Comparison of ENCODE assay signal across 17 cellular contexts in the genomic region with DNA sequence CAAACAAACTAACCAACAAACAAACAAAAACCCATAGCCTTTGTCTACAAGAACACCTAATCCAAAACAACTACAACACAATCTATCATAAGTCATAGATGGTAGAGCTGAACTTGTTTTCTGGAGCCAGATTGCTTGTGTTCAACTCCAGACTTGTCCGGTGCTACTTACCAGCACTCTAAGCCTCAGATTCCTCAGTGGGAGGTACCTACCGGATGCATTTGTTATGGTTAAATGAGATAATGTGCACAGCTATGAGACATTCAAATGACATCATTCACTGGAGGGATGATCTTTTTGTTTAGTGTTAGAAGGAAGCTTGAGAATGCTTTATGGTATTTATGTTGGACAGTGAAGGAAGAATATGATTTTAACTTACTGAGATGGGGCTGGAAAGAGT.
DNase-seq lines count a peak whose midpoint lies in the region; ATAC-seq, FAIRE-seq and TF ChIP-seq lines count a peak whose summit lies in the region.
"Had no signal": no experiment of that assay in that cellular context is flagged by ENCODE, and none has a peak within 500 bp of the region (broad histone marks: within the 10 kb centered on the region; RNA-seq: fewer than 3 reads in every experiment).

No MANE protein-coding gene starts in this region.

- ATAC-seq in HepG2 (no peak), right lobe of liver (no peak)
- ATAC-seq in activated T-helper 17 cell treated with anti-CD3 and anti-CD28 coated beads, Interleukin-2, amount 50 U/mL, for 72 hours (replicated peaks): no peak
- ATAC-seq: GM12878, HCT116 had no signal

- no peak overlapping the region for H2AK5ac ChIP-seq in mesenchymal stem cell (ENCODE audit: low read length, severe bottlenecking)

- H3K4me2 ChIP-seq in HepG2 (ENCODE audit: low read depth, low read length) (no peak overlapping the region), mesenchymal stem cell (ENCODE audit: low read length, poor library complexity, severe bottlenecking) (no peak overlapping the region)
- H3K4me2 ChIP-seq: BLaER1 treated with 17β-estradiol and CSF1 and Interleukin-3, amounts not matched to agents 10 nM and 100 nM had no signal

- H3K9ac ChIP-seq in HepG2 (ENCODE audit: insufficient read depth, low read depth, low read length) (no peak overlapping the region), mesenchymal stem cell (ENCODE audit: low read length) (no peak overlapping the region)
- H3K9ac ChIP-seq: BLaER1 treated with 17β-estradiol and CSF1 and Interleukin-3, amounts not matched to agents 10 nM and 100 nM had no signal

- H2BK5ac ChIP-seq in mesenchymal stem cell (ENCODE audit: low read depth, low read length, poor library complexity, severe bottlenecking): no peak overlapping the region

- no peaks in the 10 kb centered on the region for H3K4me1 ChIP-seq in HepG2 (ENCODE audit: insufficient read depth, low read length)
- no peaks in the 10 kb centered on the region for H3K4me1 ChIP-seq in right lobe of liver
- H3K4me1 ChIP-seq in mesenchymal stem cell (ENCODE audit: control insufficient read depth, insufficient read depth, low read depth, low read length): no peaks in the 10 kb centered on the region
- H3K4me1 ChIP-seq: BLaER1 treated with 17β-estradiol and CSF1 and Interleukin-3, amounts not matched to agents 10 nM and 100 nM had no signal

- no peak for TF ChIP-seq RAD21 in HepG2 (CRISPR knock-in tag; IDR thresholded peaks at IDR 0.05)

- WGBS in HepG2 (ENCODE audit: low lambda C conversion rate): 34% methylated on average over 2 of the region's 2 CpGs
- 41% methylated on average over 2 of the region's 2 CpGs for WGBS in right lobe of liver (ENCODE audit: insufficient coverage, low coverage, low lambda C conversion rate, missing lambda C conversion rate)
- WGBS in mesenchymal stem cell: 50% methylated on average over 2 of the region's 2 CpGs

- no peak overlapping the region for H3K14ac ChIP-seq in mesenchymal stem cell (ENCODE audit: low read length in 2 of 2)

- H2AFZ ChIP-seq in HepG2 (ENCODE audit: low read length) (no peak overlapping the region), mesenchymal stem cell (ENCODE audit: low read depth, low read length) (no peak overlapping the region)

- H3K9me3 Mint-ChIP-seq in activated T-helper 17 cell treated with anti-CD3 and anti-CD28 coated beads, Interleukin-2, amount 50 U/mL, for 72 hours: peaks cover 8% of the 10 kb centered on the region

- CTCF ChIA-PET in HepG2 (lab: Yijun Ruan, JAX; ENCODE audit: low intra/inter-chr PET ratio, low total read pairs): no interaction called here

- TF ChIP-seq POLR2A in HepG2 (IDR thresholded peaks at IDR 0.05; ENCODE audit: insufficient read depth in 1 of 2, low read depth in 2 of 2, low read length in 2 of 2): no peak
- no peak for TF ChIP-seq POLR2A in right lobe of liver (IDR thresholded peaks at IDR 0.05)

- H2BK120ac ChIP-seq in mesenchymal stem cell (ENCODE audit: low read depth, low read length): no peak overlapping the region

- H3K27ac ChIP-seq in HepG2 (ENCODE audit: extremely low read length, insufficient read depth, low read length) (no peak overlapping the region), right lobe of liver (no peak overlapping the region), brain microvascular endothelial cell (no peak overlapping the region), mesenchymal stem cell (ENCODE audit: low read length, poor library complexity, severe bottlenecking) (no peak overlapping the region)
- H3K27ac ChIP-seq: BLaER1 treated with 17β-estradiol and CSF1 and Interleukin-3, amounts not matched to agents 10 nM and 100 nM; HL-60 had no signal

- POLR2A ChIA-PET in HepG2 (lab: Yijun Ruan, JAX): no interaction called here

- no peaks in the 10 kb centered on the region for H3K27me3 Mint-ChIP-seq in activated T-helper 17 cell treated with anti-CD3 and anti-CD28 coated beads, Interleukin-2, amount 50 U/mL, for 72 hours
- H3K27me3 Mint-ChIP-seq: CD4-positive, CD25-positive, alpha-beta regulatory T cell had no signal

- no peaks in the 10 kb centered on the region for H3K79me2 ChIP-seq in HepG2 (ENCODE audit: insufficient read depth, low read length)

- DNase-seq in HepG2 (ENCODE audit: low spot score): no peak
- no peak for DNase-seq in right lobe of liver
- DNase-seq in brain microvascular endothelial cell: peak; percentile 42
- DNase-seq in mesenchymal stem cell: peak; percentile 38
- no peak for DNase-seq in NCI-H2107 (lab: John Stamatoyannopoulos, UW)
- DNase-seq in GDM1 (lab: John Stamatoyannopoulos, UW): no peak
- DNase-seq: 8988T; ACHN; CD4-positive, CD25-positive, alpha-beta regulatory T cell; IMR-90 had no signal

- H3K23ac ChIP-seq in mesenchymal stem cell (ENCODE audit: low read length in 2 of 2): no peak overlapping the region

- TF ChIP-seq CTCF in HepG2 (CRISPR knock-in tag; IDR thresholded peaks at IDR 0.05) (no peak), right lobe of liver (IDR thresholded peaks at IDR 0.05) (no peak), brain microvascular endothelial cell (IDR thresholded peaks at IDR 0.05; ENCODE audit: low read depth, low read length, missing control alignments) (no peak)

- H3K27ac Mint-ChIP-seq in activated T-helper 17 cell treated with anti-CD3 and anti-CD28 coated beads, Interleukin-2, amount 50 U/mL, for 72 hours: no peak overlapping the region
- H3K27ac Mint-ChIP-seq: CD4-positive, CD25-positive, alpha-beta regulatory T cell had no signal

- no peaks in the 10 kb centered on the region for H3K4me1 Mint-ChIP-seq in activated T-helper 17 cell treated with anti-CD3 and anti-CD28 coated beads, Interleukin-2, amount 50 U/mL, for 72 hours
- H3K4me1 Mint-ChIP-seq: CD4-positive, CD25-positive, alpha-beta regulatory T cell had no signal

- H2BK12ac ChIP-seq in mesenchymal stem cell (ENCODE audit: low read length in 2 of 2): no peak overlapping the region

- H3K4me3 ChIP-seq in HepG2 (replicated peaks in 1 of 3; ENCODE audit: insufficient read depth in 1 of 3, low read depth in 2 of 3, low read length in 3 of 3): no peak overlapping the region
- H3K4me3 ChIP-seq in right lobe of liver: no peak overlapping the region
- H3K4me3 ChIP-seq in brain microvascular endothelial cell (ENCODE audit: low read depth, low read length): no peak overlapping the region
- no peak overlapping the region for H3K4me3 ChIP-seq in mesenchymal stem cell (ENCODE audit: insufficient read depth in 1 of 2, low read depth in 1 of 2, low read length in 2 of 2)
- H3K4me3 ChIP-seq: BLaER1 treated with 17β-estradiol and CSF1 and Interleukin-3, amounts not matched to agents 10 nM and 100 nM; GM12878 had no signal

- no peak overlapping the region for H2BK15ac ChIP-seq in mesenchymal stem cell (ENCODE audit: low read depth, poor library complexity, severe bottlenecking)

- H3K9me3 ChIP-seq in HepG2 (ENCODE audit: low read length): no peaks in the 10 kb centered on the region
- no peaks in the 10 kb centered on the region for H3K9me3 ChIP-seq in right lobe of liver
- H3K9me3 ChIP-seq in mesenchymal stem cell (ENCODE audit: control insufficient read depth, low read length): no peaks in the 10 kb centered on the region

- H3K4ac ChIP-seq in mesenchymal stem cell (ENCODE audit: low read depth in 1 of 2, low read length in 2 of 2): no peak overlapping the region

- in situ Hi-C loops in HepG2 (cut with HindIII; ENCODE audit: extremely low pct_ligation_motif_present, low pct_unique_long_range_greater_than_20kb): no loop called here
- in situ Hi-C loops in brain microvascular endothelial cell (cut with HindIII; ENCODE audit: low pct_ligation_motif_present, low sequenced_read_pairs): no loop called here

- FAIRE-seq in HepG2 (lab: Jason Lieb, UNC): no peak
- FAIRE-seq: GM12878, GM18507, H54 had no signal

- no peaks in the 10 kb centered on the region for H3K36me3 Mint-ChIP-seq in activated T-helper 17 cell treated with anti-CD3 and anti-CD28 coated beads, Interleukin-2, amount 50 U/mL, for 72 hours (ENCODE audit: low read depth)
- H3K36me3 Mint-ChIP-seq: CD4-positive, CD25-positive, alpha-beta regulatory T cell had no signal

- H4K20me1 ChIP-seq in HepG2 (ENCODE audit: insufficient read depth, low read length): no peaks in the 10 kb centered on the region
- H4K20me1 ChIP-seq: BLaER1 treated with 17β-estradiol and CSF1 and Interleukin-3, amounts not matched to agents 10 nM and 100 nM had no signal

- H3K36me3 ChIP-seq in HepG2 (replicated peaks in 1 of 2; ENCODE audit: control insufficient read depth in 1 of 2, insufficient read depth in 2 of 2, low read length in 2 of 2) (no peaks in the 10 kb centered on the region), right lobe of liver (no peaks in the 10 kb centered on the region), brain microvascular endothelial cell (replicated peaks) (no peaks in the 10 kb centered on the region), mesenchymal stem cell (ENCODE audit: control insufficient read depth in 1 of 2, insufficient read depth in 2 of 2, low read depth in 1 of 2, low read length in 2 of 2) (no peaks in the 10 kb centered on the region)
- H3K36me3 ChIP-seq: BLaER1 treated with 17β-estradiol and CSF1 and Interleukin-3, amounts not matched to agents 10 nM and 100 nM had no signal

- H3K18ac ChIP-seq in mesenchymal stem cell (ENCODE audit: low read depth in 1 of 2, low read length in 2 of 2): no peak overlapping the region

- TF ChIP-seq EP300 in HepG2 (IDR thresholded peaks at IDR 0.05; ENCODE audit: low read depth in 2 of 2, low read length in 2 of 2) (no peak), HepG2 (CRISPR knock-in tag; IDR thresholded peaks at IDR 0.05; ENCODE audit: borderline replicate concordance) (no peak)

- H3K79me1 ChIP-seq in mesenchymal stem cell (replicated peaks; ENCODE audit: low read length, poor library complexity, severe bottlenecking): no peaks in the 10 kb centered on the region

- no TSS peak for BruUV-seq in HepG2 (replicated peaks; lab: Mats Ljungman, UMichigan)

- no peaks in the 10 kb centered on the region for H3K27me3 ChIP-seq in HepG2 (ENCODE audit: control insufficient read depth in 1 of 2, insufficient read depth in 2 of 2, low read length in 2 of 2)
- H3K27me3 ChIP-seq in right lobe of liver: no peaks in the 10 kb centered on the region
- H3K27me3 ChIP-seq in brain microvascular endothelial cell (replicated peaks): no peaks in the 10 kb centered on the region
- H3K27me3 ChIP-seq in mesenchymal stem cell (ENCODE audit: control insufficient read depth in 1 of 2, insufficient read depth in 1 of 2, low read length in 2 of 2): no peaks in the 10 kb centered on the region
- H3K27me3 ChIP-seq: BLaER1 treated with 17β-estradiol and CSF1 and Interleukin-3, amounts not matched to agents 10 nM and 100 nM had no signal

- intact Hi-C loops in HepG2 (cut with micrococcal nuclease; ENCODE audit: unreplicated experiment): no loop called here
- intact Hi-C loops in right lobe of liver (cut with DNase I): no loop called here

- H4K8ac ChIP-seq in mesenchymal stem cell (ENCODE audit: low read length): no peak overlapping the region

- no peak overlapping the region for H4K91ac ChIP-seq in mesenchymal stem cell (ENCODE audit: low read length)

- no peak overlapping the region for H3K4me3 Mint-ChIP-seq in activated T-helper 17 cell treated with anti-CD3 and anti-CD28 coated beads, Interleukin-2, amount 50 U/mL, for 72 hours
- H3K4me3 Mint-ChIP-seq: CD4-positive, CD25-positive, alpha-beta regulatory T cell had no signal

TF ChIP-seq in HepG2, 621 proteins besides CTCF, POLR2A, EP300 and RAD21:
- TF ChIP-seq ATF7 (IDR thresholded peaks at IDR 0.05) (peak; percentile 35; the same call in 1 of the 2 replicates), ATF7 (CRISPR knock-in tag; IDR thresholded peaks at IDR 0.05) (no peak), TBP (CRISPR knock-in tag; IDR thresholded peaks at IDR 0.05) (no peak)
TF ChIP-seq in HepG2: peak in this region for 1.

Comparison
In these comparisons a context has a peak if more than half of its experiments do, and no peak if none do; other contexts are left out.
1. DNase-seq: peak in brain microvascular endothelial cell (single experiment) and mesenchymal stem cell (single experiment); none in HepG2 (single experiment), right lobe of liver (0 of 3), NCI-H2107 (single experiment) and GDM1 (single experiment).